In genomic region chr1:19605884-19606442, GRCh38 we compare ENCODE assay signal across 14 cellular contexts. TPM values are rescaled to one million over a fixed set of nuclear protein-coding genes. Genes with fewer than 3 reads are reported as not detected.
DNase-seq lines count a peak whose midpoint lies in the region; ATAC-seq and TF ChIP-seq lines count a peak whose summit lies in the region.
"Had no signal": no experiment of that assay in that cellular context is flagged by ENCODE, and none has a peak within 500 bp of the region (broad histone marks: within the 10 kb centered on the region; RNA-seq: fewer than 3 reads in every experiment).

No MANE protein-coding gene starts in this region.

- no peaks in the 10 kb centered on the region for H3K9me3 ChIP-seq in upper lobe of left lung
- H3K9me3 ChIP-seq: right atrium auricular region had no signal

- DNase-seq in activated naive CD4-positive, alpha-beta T cell treated with Interleukin-2 at 50 U/mL for 16 hours, result no peak
- no peak for DNase-seq in activated CD8-positive, alpha-beta T cell treated with anti-CD3 and anti-CD28 coated beads, Interleukin-2, amount 10 ng/mL, durations not matched to agents 7 days and 5 days
- DNase-seq in foreskin fibroblast, result peak; percentile 34 to 65
- no peak for DNase-seq in upper lobe of left lung
- no peak for DNase-seq in DMS114 treated with DMSO at 0.1 percent for 48 hours (lab: John Stamatoyannopoulos, UW; ENCODE audit: unreplicated experiment)
- no peak for DNase-seq in effector CD8-positive, alpha-beta T cell (lab: John Stamatoyannopoulos, UW)
- DNase-seq: activated CD4-positive, CD25-positive, alpha-beta regulatory T cell treated with anti-CD3 and anti-CD28 coated beads, Interleukin-2, amount 50 U/mL, for 72 hours; GDM1 had no signal

- peaks cover 21 to 33% (median 23%) of the 10 kb centered on the region in 4 donors for H3K4me1 ChIP-seq in upper lobe of left lung

- peak overlapping the region; percentile 87 for H3K27ac Mint-ChIP-seq in activated naive CD4-positive, alpha-beta T cell treated with anti-CD3 and anti-CD28 coated beads, Interleukin-2, amount 50 U/mL, for 24 hours
- peak overlapping the region; percentile 37 for H3K27ac Mint-ChIP-seq in activated CD8-positive, alpha-beta T cell treated with anti-CD3 and anti-CD28 coated beads, Interleukin-2, amount 10 ng/mL, durations not matched to agents 7 days and 5 days
- H3K27ac Mint-ChIP-seq: mesothelial cell of epicardium had no signal

- H3K36me3 Mint-ChIP-seq in activated naive CD4-positive, alpha-beta T cell treated with anti-CD3 and anti-CD28 coated beads, Interleukin-2, amount 50 U/mL, for 24 hours, result peaks cover 14% of the 10 kb centered on the region
- H3K36me3 Mint-ChIP-seq in activated CD8-positive, alpha-beta T cell treated with anti-CD3 and anti-CD28 coated beads, Interleukin-2, amount 10 ng/mL, durations not matched to agents 7 days and 5 days (ENCODE audit: low read depth), result peaks cover 38% of the 10 kb centered on the region

- peak overlapping the region; percentile 49 for H3K4me3 Mint-ChIP-seq in activated naive CD4-positive, alpha-beta T cell treated with anti-CD3 and anti-CD28 coated beads, Interleukin-2, amount 50 U/mL, for 24 hours
- H3K4me3 Mint-ChIP-seq in activated CD8-positive, alpha-beta T cell treated with anti-CD3 and anti-CD28 coated beads, Interleukin-2, amount 10 ng/mL, durations not matched to agents 7 days and 5 days, result no peak overlapping the region
- H3K4me3 Mint-ChIP-seq: mesothelial cell of epicardium had no signal

- peaks cover 0 to 6% (median 0%) of the 10 kb centered on the region in 4 donors for H3K36me3 ChIP-seq in upper lobe of left lung

- no peaks in the 10 kb centered on the region for H3K9me3 Mint-ChIP-seq in activated naive CD4-positive, alpha-beta T cell treated with anti-CD3 and anti-CD28 coated beads, Interleukin-2, amount 50 U/mL, for 24 hours
- H3K9me3 Mint-ChIP-seq in activated CD8-positive, alpha-beta T cell treated with anti-CD3 and anti-CD28 coated beads, Interleukin-2, amount 10 ng/mL, durations not matched to agents 7 days and 5 days (ENCODE audit: insufficient read depth), result no peaks in the 10 kb centered on the region
- H3K9me3 Mint-ChIP-seq: mesothelial cell of epicardium had no signal

- WGBS in upper lobe of left lung, 2 donors, result 86 to 92% methylated on average over 3 of the region's 3 CpGs

- no peak for TF ChIP-seq EP300 in upper lobe of left lung (IDR thresholded peaks at IDR 0.05)

- no peak overlapping the region for H3K4me3 ChIP-seq in foreskin fibroblast (ENCODE audit: low read depth in 1 of 2, low read length in 2 of 2)
- H3K4me3 ChIP-seq in upper lobe of left lung, result no peak overlapping the region
- H3K4me3 ChIP-seq: right atrium auricular region had no signal

- no peaks in the 10 kb centered on the region for H3K27me3 Mint-ChIP-seq in activated naive CD4-positive, alpha-beta T cell treated with anti-CD3 and anti-CD28 coated beads, Interleukin-2, amount 50 U/mL, for 24 hours
- no peaks in the 10 kb centered on the region for H3K27me3 Mint-ChIP-seq in activated CD8-positive, alpha-beta T cell treated with anti-CD3 and anti-CD28 coated beads, Interleukin-2, amount 10 ng/mL, durations not matched to agents 7 days and 5 days (ENCODE audit: low read depth)

- H3K27ac ChIP-seq in upper lobe of left lung, result peak overlapping the region in 3 of 4 donors; percentile 5 to 49 (median 13)
- H3K27ac ChIP-seq: right atrium auricular region had no signal

- TF ChIP-seq CTCF in foreskin fibroblast (IDR thresholded peaks at IDR 0.05; ENCODE audit: low read depth, low read length) (no peak), upper lobe of left lung (IDR thresholded peaks at IDR 0.05) (no peak)

- no peak for TF ChIP-seq POLR2A in upper lobe of left lung (IDR thresholded peaks at IDR 0.05)

- POLR2A ChIA-PET in activated CD8-positive, alpha-beta T cell treated with anti-CD3 and anti-CD28 coated beads, Interleukin-2, amount 10 ng/mL, durations not matched to agents 7 days and 5 days (lab: Charles Lee), result interaction anchor here (2.0 to 2.9 kb wide), 2 partner anchors 9 to 38 kb away, joined by 11 to 23 read pairs; partner anchors contain the start of gene NBL1

- H3K27me3 ChIP-seq in upper lobe of left lung, result no peaks in the 10 kb centered on the region
- H3K27me3 ChIP-seq: right atrium auricular region had no signal

- CTCF ChIA-PET in activated CD8-positive, alpha-beta T cell treated with anti-CD3 and anti-CD28 coated beads, Interleukin-2, amount 10 ng/mL, durations not matched to agents 7 days and 5 days (lab: Charles Lee), result interaction anchor here (0.8 to 1.8 kb wide), 9 partner anchors 9 to 119 kb away, joined by 3 to 9 read pairs (median 3); partner anchors contain the start of gene NBL1

- peaks cover 80% of the 10 kb centered on the region for H3K4me1 Mint-ChIP-seq in activated naive CD4-positive, alpha-beta T cell treated with anti-CD3 and anti-CD28 coated beads, Interleukin-2, amount 50 U/mL, for 24 hours
- peaks cover 49% of the 10 kb centered on the region for H3K4me1 Mint-ChIP-seq in activated CD8-positive, alpha-beta T cell treated with anti-CD3 and anti-CD28 coated beads, Interleukin-2, amount 10 ng/mL, durations not matched to agents 7 days and 5 days (ENCODE audit: low read depth)

- ATAC-seq in activated CD8-positive, alpha-beta T cell treated with anti-CD3 and anti-CD28 coated beads, Interleukin-2, amount 10 ng/mL, durations not matched to agents 7 days and 5 days, result no peak
- ATAC-seq in upper lobe of left lung (ENCODE audit: low FRiP score in 2 of 2) (no peak), GM18498 (IDR thresholded peaks at IDR 0.05; ENCODE audit: unreplicated experiment) (no peak)

RNA-seq across cellular contexts. Expression of gene NBL1, which starts 38.1 kb away (rescaled TPM):
- 10 to 100 TPM; 40.1 TPM for total RNA-seq in activated CD8-positive, alpha-beta T cell treated with anti-CD3 and anti-CD28 coated beads, Interleukin-2, amount 10 ng/mL, durations not matched to agents 7 days and 5 days
- total RNA-seq in upper lobe of left lung, result 100 to 1,000 TPM in 3 of 6 donors, 10 to 100 TPM in 3; 40.9 to 190 (median 105) TPM

RNA-seq across cellular contexts. Expression of gene HTR6, which starts 58.7 kb away (rescaled TPM):
- total RNA-seq in activated CD8-positive, alpha-beta T cell treated with anti-CD3 and anti-CD28 coated beads, Interleukin-2, amount 10 ng/mL, durations not matched to agents 7 days and 5 days, result not detected
- total RNA-seq in upper lobe of left lung, result not detected
- total RNA-seq: MCF 10A, right atrium auricular region, ureter had no signal

Comparison
In these comparisons a context has a peak if more than half of its experiments do, and no peak if none do; other contexts are left out.
1. DNase-seq: peak in foreskin fibroblast (2 of 2); none in activated naive CD4-positive, alpha-beta T cell treated with Interleukin-2 at 50 U/mL for 16 hours (single experiment), activated CD8-positive, alpha-beta T cell treated with anti-CD3 and anti-CD28 coated beads, Interleukin-2, amount 10 ng/mL, durations not matched to agents 7 days and 5 days (single experiment), upper lobe of left lung (0 of 2), DMS114 treated with DMSO at 0.1 percent for 48 hours (single experiment) and effector CD8-positive, alpha-beta T cell (single experiment).